ENCODE assay signal across 10 cellular contexts in the genomic region with DNA sequence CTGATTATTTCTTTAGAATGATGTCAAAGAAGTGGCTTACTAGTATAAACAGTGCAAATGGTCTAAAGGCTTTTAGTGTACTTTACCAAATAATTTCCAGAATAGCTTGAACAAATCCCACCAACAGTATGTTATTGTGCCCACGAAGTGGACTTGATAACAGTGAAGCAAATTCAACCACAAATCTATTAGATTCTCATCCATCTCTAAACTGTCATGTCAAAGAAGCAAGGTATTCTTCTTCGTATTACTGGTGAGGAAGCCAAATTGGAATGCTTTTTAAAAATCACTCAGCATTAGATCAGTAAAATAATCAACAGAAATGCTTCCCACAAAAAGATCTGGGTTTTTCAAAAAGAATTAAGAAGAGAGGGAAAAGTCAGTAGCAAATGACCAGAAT.
"Had no signal": no experiment of that assay in that cellular context is flagged by ENCODE, and none has a peak within 500 bp of the region (broad histone marks: within the 10 kb centered on the region; RNA-seq: fewer than 3 reads in every experiment).

No MANE protein-coding gene starts in this region.

- H3K4me1 Mint-ChIP-seq: H9 had no signal

- H2AFZ ChIP-seq: GM23248, GM23338 had no signal

- ATAC-seq: GM23338, HCT116 had no signal

- H3K27ac Mint-ChIP-seq: GM23338, H9, HFFc6 had no signal

- H3K4me1 ChIP-seq: HAP-1 had no signal

- FAIRE-seq: H1 had no signal

- H3K9me3 Mint-ChIP-seq: GM23338, H9, HFFc6 had no signal

- H3K27ac ChIP-seq: GM23248 had no signal

- H3K4me3 Mint-ChIP-seq: GM23338, H9, HFFc6 had no signal

- H3K9ac ChIP-seq: GM23248 had no signal

- DNase-seq: GM23248, GOT3, H7, H9, HCEC 1CT, HFFc6 had no signal

- H3K9me3 ChIP-seq: HAP-1 had no signal

- H3K4me3 ChIP-seq: GM23248, GM23338, HAP-1 had no signal

- H3K4me2 ChIP-seq: GM23338 had no signal
